ENCODE assay signal across 29 cellular contexts in the genomic region with DNA sequence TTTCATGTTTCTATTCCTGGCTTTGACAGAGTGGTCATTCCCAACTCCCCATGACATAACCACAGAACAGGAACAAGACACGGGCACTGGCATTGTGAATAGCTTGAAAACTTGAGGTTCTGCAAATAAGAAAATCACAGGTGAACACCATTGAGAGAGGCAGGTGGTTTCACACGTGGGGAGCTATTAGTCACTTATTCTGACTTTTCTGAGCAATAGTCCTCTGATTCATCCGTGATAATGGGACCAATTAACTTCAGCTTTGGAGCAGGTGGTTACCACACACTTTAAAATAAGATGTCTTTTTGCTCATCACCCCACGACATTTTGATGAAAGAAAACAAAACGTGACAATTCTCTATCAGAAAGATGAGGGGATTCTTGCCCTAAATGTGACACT.
DNase-seq lines count a peak whose midpoint lies in the region; ATAC-seq and TF ChIP-seq lines count a peak whose summit lies in the region.
"Had no signal": no experiment of that assay in that cellular context is flagged by ENCODE, and none has a peak within 500 bp of the region (broad histone marks: within the 10 kb centered on the region; RNA-seq: fewer than 3 reads in every experiment).

No MANE protein-coding gene starts in this region.

- peaks cover 21% of the 10 kb centered on the region for H3K4me1 Mint-ChIP-seq in activated naive CD8-positive, alpha-beta T cell treated with anti-CD3 and anti-CD28 coated beads for 36 hours
- H3K4me1 Mint-ChIP-seq: CD4-positive, CD25-positive, alpha-beta regulatory T cell; endodermal cell had no signal

- H3K9me3 Mint-ChIP-seq in activated naive CD4-positive, alpha-beta T cell treated with anti-CD3 and anti-CD28 coated beads, Interleukin-2, amount 50 U/mL, for 72 hours, result no peaks in the 10 kb centered on the region
- H3K9me3 Mint-ChIP-seq in activated naive CD8-positive, alpha-beta T cell treated with anti-CD3 and anti-CD28 coated beads for 36 hours, result no peaks in the 10 kb centered on the region
- H3K9me3 Mint-ChIP-seq: activated CD4-positive, alpha-beta memory T cell treated with anti-CD3 and anti-CD28 coated beads for 36 hours; CD4-positive, CD25-positive, alpha-beta regulatory T cell; endodermal cell; WTC11 had no signal

- no TSS peak for BruUV-seq in OCI-LY7 (replicated peaks; lab: Mats Ljungman, UMichigan)

- H3K36me3 ChIP-seq in OCI-LY7 (ENCODE audit: insufficient read depth, low read length), result no peaks in the 10 kb centered on the region
- H3K36me3 ChIP-seq: heart left ventricle had no signal

- H3K36me3 Mint-ChIP-seq in activated naive CD4-positive, alpha-beta T cell treated with anti-CD3 and anti-CD28 coated beads, Interleukin-2, amount 50 U/mL, for 72 hours, result no peaks in the 10 kb centered on the region
- no peaks in the 10 kb centered on the region for H3K36me3 Mint-ChIP-seq in activated naive CD8-positive, alpha-beta T cell treated with anti-CD3 and anti-CD28 coated beads for 36 hours
- H3K36me3 Mint-ChIP-seq: activated CD4-positive, alpha-beta memory T cell treated with anti-CD3 and anti-CD28 coated beads for 36 hours; CD4-positive, CD25-positive, alpha-beta regulatory T cell; WTC11 had no signal

- no peak overlapping the region for H3K4me3 Mint-ChIP-seq in activated naive CD8-positive, alpha-beta T cell treated with anti-CD3 and anti-CD28 coated beads for 36 hours
- H3K4me3 Mint-ChIP-seq: activated CD4-positive, alpha-beta memory T cell treated with anti-CD3 and anti-CD28 coated beads for 36 hours; CD4-positive, CD25-positive, alpha-beta regulatory T cell; endodermal cell; WTC11 had no signal

- DNase-seq in NCI-H2081 (lab: John Stamatoyannopoulos, UW) (peak; percentile 25 to 52), NCI-H2081 treated with DMSO at 0.1 percent for 48 hours (lab: John Stamatoyannopoulos, UW) (no peak), OCI-LY7 (ENCODE audit: low spot score) (no peak), NCI-H2107 (lab: John Stamatoyannopoulos, UW) (no peak)
- no peak for DNase-seq in activated naive CD4-positive, alpha-beta T cell treated with anti-CD3 and anti-CD28 coated beads, Interleukin-2, amount 50 U/mL, for 72 hours (ENCODE audit: low spot score in 2 of 2)
- no peak for DNase-seq in activated naive CD4-positive, alpha-beta T cell treated with Interleukin-2 at 50 U/mL for 16 hours
- peak; percentile 33 for DNase-seq in activated naive CD8-positive, alpha-beta T cell treated with anti-CD3 and anti-CD28 coated beads for 36 hours
- peak; percentile 25 for DNase-seq in stimulated activated naive CD8-positive, alpha-beta T cell treated with anti-CD3 and anti-CD28 coated beads, Interleukin-15, Interleukin-2, amounts not matched to agents 100 U/mL and 50 U/mL, for 24 hours
- DNase-seq: activated CD4-positive, alpha-beta memory T cell treated with anti-CD3 and anti-CD28 coated beads for 36 hours; activated CD8-positive, alpha-beta memory T cell treated with anti-CD3 and anti-CD28 coated beads, Interleukin-2, amount 50 U/mL, for 48 hours; CD4-positive, CD25-positive, alpha-beta regulatory T cell; dermis blood vessel endothelial cell; endodermal cell; GM23248; heart left ventricle; Kasumi-1; kidney; left ventricle myocardium superior; MV-4-11; NCI-H187 treated with DMSO at 0.1 percent for 48 hours; NCI-H82; OCI-M1; right cardiac atrium; stimulated activated CD8-positive, alpha-beta memory T cell treated with anti-CD3 and anti-CD28 coated beads, Interleukin-4, amount 100 ng/mL, for 48 hours; T-helper 1 cell had no signal

- no peak overlapping the region for H3K27ac ChIP-seq in OCI-LY7 (ENCODE audit: low read depth, low read length, poor library complexity, severe bottlenecking)
- H3K27ac ChIP-seq: A549, GM23248, heart left ventricle, tibial nerve had no signal

- H4K20me1 ChIP-seq in OCI-LY7 (ENCODE audit: insufficient read depth, low read length), result no peaks in the 10 kb centered on the region

- POLR2A ChIA-PET in OCI-LY7 (lab: Charles Lee), result no interaction called here

- H3K27me3 Mint-ChIP-seq in activated naive CD8-positive, alpha-beta T cell treated with anti-CD3 and anti-CD28 coated beads for 36 hours, result peaks cover 21% of the 10 kb centered on the region
- H3K27me3 Mint-ChIP-seq: activated CD4-positive, alpha-beta memory T cell treated with anti-CD3 and anti-CD28 coated beads for 36 hours had no signal

- H3K9me3 ChIP-seq in OCI-LY7 (ENCODE audit: low read length), result no peaks in the 10 kb centered on the region
- H3K9me3 ChIP-seq: A549, heart left ventricle, tibial nerve had no signal

- H3K4me3 ChIP-seq in OCI-LY7 (ENCODE audit: low read depth, low read length, poor library complexity, severe bottlenecking), result no peak overlapping the region
- H3K4me3 ChIP-seq: A549, GM23248, heart left ventricle, tibial nerve had no signal

- CTCF ChIA-PET in OCI-LY7 (lab: Charles Lee; ENCODE audit: unreplicated experiment), result no interaction called here

- intact Hi-C loops in OCI-LY7 (cut with micrococcal nuclease; ENCODE audit: unreplicated experiment), result no loop called here

- H3K4me1 ChIP-seq in OCI-LY7 (ENCODE audit: insufficient read depth, low read length, poor library complexity, severe bottlenecking), result no peaks in the 10 kb centered on the region
- H3K4me1 ChIP-seq: A549, tibial nerve had no signal

- no peak overlapping the region for H3K4me2 ChIP-seq in OCI-LY7 (ENCODE audit: low read length)
- H3K4me2 ChIP-seq: A549 had no signal

- TF ChIP-seq CTCF in OCI-LY7 (conservative IDR thresholded peaks at IDR 0.05; ENCODE audit: low read length), result no peak

- H3K27ac Mint-ChIP-seq in activated naive CD4-positive, alpha-beta T cell treated with anti-CD3 and anti-CD28 coated beads, Interleukin-2, amount 50 U/mL, for 72 hours, result no peak overlapping the region
- peak overlapping the region; percentile 19 for H3K27ac Mint-ChIP-seq in activated naive CD8-positive, alpha-beta T cell treated with anti-CD3 and anti-CD28 coated beads for 36 hours
- H3K27ac Mint-ChIP-seq: activated CD4-positive, alpha-beta memory T cell treated with anti-CD3 and anti-CD28 coated beads for 36 hours; endodermal cell; WTC11 had no signal

- peak; percentile 92 to 96 for ATAC-seq in activated naive CD4-positive, alpha-beta T cell treated with anti-CD3 and anti-CD28 coated beads, Interleukin-2, amount 50 U/mL, for 72 hours
- peak; percentile 80 for ATAC-seq in stimulated activated naive CD8-positive, alpha-beta T cell treated with anti-CD3 and anti-CD28 coated beads, Interleukin-15, Interleukin-2, amounts not matched to agents 100 U/mL and 50 U/mL, for 24 hours
- ATAC-seq: esophagus mucosa, heart left ventricle, left ventricle myocardium superior, right cardiac atrium, WTC11 had no signal

- H3K79me2 ChIP-seq in OCI-LY7 (ENCODE audit: insufficient read depth, low read depth, low read length), result no peaks in the 10 kb centered on the region

- H3K9me2 ChIP-seq in OCI-LY7 (ENCODE audit: insufficient read depth, low read length), result no peaks in the 10 kb centered on the region

- H2AFZ ChIP-seq in OCI-LY7 (ENCODE audit: low read length), result no peak overlapping the region
- H2AFZ ChIP-seq: GM23248 had no signal

Comparison
In these comparisons a context has a peak if more than half of its experiments do, and no peak if none do; other contexts are left out.
1. DNase-seq: peak in NCI-H2081 (2 of 2), activated naive CD8-positive, alpha-beta T cell treated with anti-CD3 and anti-CD28 coated beads for 36 hours (single experiment) and stimulated activated naive CD8-positive, alpha-beta T cell treated with anti-CD3 and anti-CD28 coated beads, Interleukin-15, Interleukin-2, amounts not matched to agents 100 U/mL and 50 U/mL, for 24 hours (single experiment); none in NCI-H2081 treated with DMSO at 0.1 percent for 48 hours (single experiment), activated naive CD4-positive, alpha-beta T cell treated with anti-CD3 and anti-CD28 coated beads, Interleukin-2, amount 50 U/mL, for 72 hours (0 of 2), activated naive CD4-positive, alpha-beta T cell treated with Interleukin-2 at 50 U/mL for 16 hours (single experiment), OCI-LY7 (single experiment) and NCI-H2107 (single experiment).